21 cellular contexts compared by ENCODE assay signal in the genomic region with DNA sequence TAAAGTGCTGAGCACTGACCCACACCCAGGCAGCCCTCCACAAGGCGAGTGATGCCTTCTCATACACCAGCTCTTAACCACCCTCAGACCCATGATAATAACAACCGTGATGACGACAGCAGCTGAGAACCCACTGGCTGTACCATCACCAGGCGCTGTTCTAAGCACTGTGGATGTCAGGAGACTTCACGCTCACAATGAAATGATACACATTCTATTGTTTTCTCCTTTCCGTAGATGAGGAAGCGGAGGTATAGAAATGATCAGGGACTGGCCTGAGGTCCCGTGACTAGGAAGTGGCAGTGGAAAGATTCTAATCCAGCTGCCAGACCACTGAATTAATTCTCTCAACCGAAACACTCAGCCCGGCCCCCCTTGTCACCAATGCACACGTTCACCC. TPM values are rescaled to one million over a fixed set of nuclear protein-coding genes. Genes with fewer than 3 reads are reported as not detected.
DNase-seq lines count a peak whose midpoint lies in the region; ATAC-seq, FAIRE-seq and TF ChIP-seq lines count a peak whose summit lies in the region.
"Had no signal": no experiment of that assay in that cellular context is flagged by ENCODE, and none has a peak within 500 bp of the region (broad histone marks: within the 10 kb centered on the region; RNA-seq: fewer than 3 reads in every experiment).

No MANE protein-coding gene starts in this region.

- no TSS peak for BruUV-seq in HepG2 (replicated peaks; lab: Mats Ljungman, UMichigan)

- H3K27me3 Mint-ChIP-seq in endothelial cell (ENCODE audit: unreplicated experiment) (peaks cover 15% of the 10 kb centered on the region), glutamatergic neuron (ENCODE audit: unreplicated experiment) (peaks cover 12% of the 10 kb centered on the region)

- H3K4me2 ChIP-seq in HepG2 (ENCODE audit: low read depth, low read length) (no peak overlapping the region), osteoblast (ENCODE audit: insufficient read depth, low read length) (no peak overlapping the region)
- H3K4me2 ChIP-seq: BLaER1 had no signal

- in situ Hi-C loops in HepG2 (cut with HindIII; ENCODE audit: extremely low pct_ligation_motif_present, low pct_unique_long_range_greater_than_20kb) = no loop called here

- H3K4me1 Mint-ChIP-seq in endothelial cell (ENCODE audit: unreplicated experiment) (peaks cover 40% of the 10 kb centered on the region), glutamatergic neuron (ENCODE audit: low read depth, unreplicated experiment) (peaks cover 13% of the 10 kb centered on the region)

- ATAC-seq in HepG2 = no peak
- no peak for ATAC-seq in right lobe of liver
- ATAC-seq in GM18502 (IDR thresholded peaks at IDR 0.05; ENCODE audit: poor library complexity, unreplicated experiment) = no peak
- ATAC-seq: CD8-positive, alpha-beta T cell had no signal

- H4K20me1 ChIP-seq in HepG2 (ENCODE audit: insufficient read depth, low read length) = no peaks in the 10 kb centered on the region
- H4K20me1 ChIP-seq in osteoblast (ENCODE audit: insufficient read depth, low read length) = peaks cover 9% of the 10 kb centered on the region

- H3K27ac Mint-ChIP-seq in endothelial cell (ENCODE audit: unreplicated experiment) (peak overlapping the region; percentile 24), glutamatergic neuron (ENCODE audit: unreplicated experiment) (no peak overlapping the region)
- H3K27ac Mint-ChIP-seq: B cell; CD4-positive, CD25-positive, alpha-beta regulatory T cell; CD8-positive, alpha-beta T cell; HFFc6 had no signal

- CTCF ChIA-PET in HepG2 (lab: Yijun Ruan, JAX; ENCODE audit: low intra/inter-chr PET ratio, low total read pairs) = no interaction called here

- POLR2A ChIA-PET in HepG2 (lab: Yijun Ruan, JAX) = no interaction called here

- no peak for TF ChIP-seq POLR2A in HepG2 (IDR thresholded peaks at IDR 0.05; ENCODE audit: insufficient read depth in 1 of 2, low read depth in 2 of 2, low read length in 2 of 2)
- TF ChIP-seq POLR2A in right lobe of liver (IDR thresholded peaks at IDR 0.05) = no peak

- TF ChIP-seq RAD21 in HepG2 (CRISPR knock-in tag; IDR thresholded peaks at IDR 0.05) = no peak

- H3K27ac ChIP-seq in HepG2 (ENCODE audit: extremely low read length, insufficient read depth, low read length) = no peak overlapping the region
- H3K27ac ChIP-seq in right lobe of liver = no peak overlapping the region
- H3K27ac ChIP-seq in osteoblast (ENCODE audit: low read depth, low read length) = no peak overlapping the region
- H3K27ac ChIP-seq: 22Rv1, BLaER1, C4-2B had no signal

- FAIRE-seq in HepG2 (lab: Jason Lieb, UNC) = no peak
- FAIRE-seq: A204.1, GM12891, H54 had no signal

- peaks cover 0 to 18% of the 10 kb centered on the region in 2 experiments; a peak in 3 of 5 replicates for H3K27me3 ChIP-seq in HepG2 (ENCODE audit: control insufficient read depth in 1 of 2, insufficient read depth in 2 of 2, low read length in 2 of 2)
- H3K27me3 ChIP-seq in right lobe of liver = no peaks in the 10 kb centered on the region
- H3K27me3 ChIP-seq in osteoblast (ENCODE audit: insufficient read depth, low read length) = no peaks in the 10 kb centered on the region

- peaks cover 11% of the 10 kb centered on the region for H3K9me3 Mint-ChIP-seq in endothelial cell (ENCODE audit: unreplicated experiment)
- H3K9me3 Mint-ChIP-seq in glutamatergic neuron (ENCODE audit: unreplicated experiment) = peaks cover 9% of the 10 kb centered on the region
- H3K9me3 Mint-ChIP-seq: CD4-positive, CD25-positive, alpha-beta regulatory T cell had no signal

- no peak for TF ChIP-seq EP300 in HepG2 (IDR thresholded peaks at IDR 0.05; ENCODE audit: low read depth in 2 of 2, low read length in 2 of 2)
- no peak for TF ChIP-seq EP300 in HepG2 (CRISPR knock-in tag; IDR thresholded peaks at IDR 0.05; ENCODE audit: borderline replicate concordance)

- no peaks in the 10 kb centered on the region for H3K36me3 ChIP-seq in HepG2 (replicated peaks in 1 of 2; ENCODE audit: control insufficient read depth in 1 of 2, insufficient read depth in 2 of 2, low read length in 2 of 2)
- H3K36me3 ChIP-seq in right lobe of liver = no peaks in the 10 kb centered on the region
- H3K36me3 ChIP-seq in osteoblast (ENCODE audit: insufficient read depth, low read length) = peaks cover 9% of the 10 kb centered on the region
- H3K36me3 ChIP-seq: BLaER1, HAP-1 had no signal

- H3K9me3 ChIP-seq in HepG2 (ENCODE audit: low read length) (no peaks in the 10 kb centered on the region), right lobe of liver (no peaks in the 10 kb centered on the region), osteoblast (ENCODE audit: low read depth, low read length) (peaks cover 13% of the 10 kb centered on the region)
- H3K9me3 ChIP-seq: BLaER1, Caco-2, HAP-1 had no signal

- H3K79me2 ChIP-seq in HepG2 (ENCODE audit: insufficient read depth, low read length) (no peaks in the 10 kb centered on the region), osteoblast (ENCODE audit: insufficient read depth, low read length) (no peaks in the 10 kb centered on the region)

- H3K36me3 Mint-ChIP-seq in endothelial cell (ENCODE audit: low read depth, unreplicated experiment) (peaks cover 32% of the 10 kb centered on the region), glutamatergic neuron (ENCODE audit: unreplicated experiment) (peaks cover 20% of the 10 kb centered on the region)
- H3K36me3 Mint-ChIP-seq: CD4-positive, CD25-positive, alpha-beta regulatory T cell; CD8-positive, alpha-beta T cell had no signal

- intact Hi-C loops in HepG2 (cut with micrococcal nuclease; ENCODE audit: unreplicated experiment) (no loop called here), right lobe of liver (cut with DNase I) (no loop called here)

- 50% methylated on average over 7 of the region's 11 CpGs for WGBS in HepG2 (ENCODE audit: low lambda C conversion rate)
- 77% methylated on average over 10 of the region's 11 CpGs for WGBS in right lobe of liver (ENCODE audit: insufficient coverage, low coverage, low lambda C conversion rate, missing lambda C conversion rate)

- no peak overlapping the region for H3K9ac ChIP-seq in HepG2 (ENCODE audit: insufficient read depth, low read depth, low read length)
- H3K9ac ChIP-seq: BLaER1 had no signal

- H2AFZ ChIP-seq in HepG2 (ENCODE audit: low read length) (no peak overlapping the region), osteoblast (ENCODE audit: low read length) (no peak overlapping the region)

- H3K4me1 ChIP-seq in HepG2 (ENCODE audit: insufficient read depth, low read length) (no peaks in the 10 kb centered on the region), right lobe of liver (no peaks in the 10 kb centered on the region), osteoblast (ENCODE audit: insufficient read depth, low read length) (peaks cover 8% of the 10 kb centered on the region)
- H3K4me1 ChIP-seq: Caco-2 had no signal

- DNase-seq in HepG2 (ENCODE audit: low spot score) = no peak
- DNase-seq in right lobe of liver = no peak
- no peak for DNase-seq in endothelial cell (ENCODE audit: low spot score)
- peak; percentile 64 for DNase-seq in osteoblast (ENCODE audit: insufficient read length, low spot score, missing footprints)
- DNase-seq in glutamatergic neuron = no peak
- DNase-seq: Caco-2; CD4-positive, CD25-positive, alpha-beta regulatory T cell; CD8-positive, alpha-beta T cell; DMS79; GF-D8; GOT3; HFFc6 had no signal

- H3K4me3 Mint-ChIP-seq in endothelial cell (ENCODE audit: unreplicated experiment) = no peak overlapping the region
- H3K4me3 Mint-ChIP-seq in glutamatergic neuron (ENCODE audit: unreplicated experiment) = no peak overlapping the region
- H3K4me3 Mint-ChIP-seq: B cell; CD4-positive, CD25-positive, alpha-beta regulatory T cell; CD8-positive, alpha-beta T cell; HFFc6 had no signal

- H3K4me3 ChIP-seq in HepG2 (replicated peaks in 1 of 3; ENCODE audit: insufficient read depth in 1 of 3, low read depth in 2 of 3, low read length in 3 of 3) (no peak overlapping the region), right lobe of liver (no peak overlapping the region), osteoblast (ENCODE audit: insufficient read depth, low read length) (no peak overlapping the region)
- H3K4me3 ChIP-seq: BLaER1, HAP-1 had no signal

- TF ChIP-seq CTCF in HepG2 (CRISPR knock-in tag; IDR thresholded peaks at IDR 0.05) (no peak), right lobe of liver (IDR thresholded peaks at IDR 0.05) (no peak), endothelial cell (IDR thresholded peaks at IDR 0.05; ENCODE audit: unreplicated experiment) (no peak), osteoblast (IDR thresholded peaks at IDR 0.05; ENCODE audit: extremely low read depth, low read depth, low read length) (no peak), glutamatergic neuron (IDR thresholded peaks at IDR 0.05; ENCODE audit: partially characterized antibody, unreplicated experiment) (no peak)

TF ChIP-seq in HepG2, 621 proteins besides CTCF, POLR2A, EP300 and RAD21 (continues in another document):
- TF ChIP-seq CREB1 (IDR thresholded peaks at IDR 0.05) = 0 out of 2 replicates have a peak, but pooled peaks have one; percentile 25
- TF ChIP-seq CREB1 (CRISPR knock-in tag; IDR thresholded peaks at IDR 0.05) = no peak

RNA-seq across cellular contexts. Expression of gene SDC3, which starts 32.6 kb away (rescaled TPM):
- total RNA-seq in HepG2 (2016; rRNA removed; fragmentation: Illumina TruSeq; extraction: Trizol) (0.18 and 0.49 TPM in 2 replicates), right lobe of liver (10 to 100 TPM; 13.8 to 45.7 (median 16.2) TPM), endothelial cell (ENCODE audit: unreplicated experiment) (51.3 TPM), osteoblast (38.0 and 39.8 TPM in 2 replicates), glutamatergic neuron (ENCODE audit: unreplicated experiment) (41.7 TPM)
- total RNA-seq in HepG2 (2016; cell fraction: cytosol; rRNA removed; fragmentation: Illumina TruSeq; extraction: Trizol; ENCODE audit: low read depth) = 0.10 and 0.26 TPM in 2 replicates
- 0.25 and 0.61 TPM in 2 replicates for total RNA-seq in HepG2 (2016; cell fraction: insoluble cytoplasmic fraction; rRNA removed; fragmentation: Illumina TruSeq; extraction: Trizol)
- 0.24 and 0.40 TPM in 2 replicates for total RNA-seq in HepG2 (2016; cell fraction: membrane; rRNA removed; fragmentation: Illumina TruSeq; extraction: Trizol)
- total RNA-seq in HepG2 (2016; cell fraction: nucleus; rRNA removed; fragmentation: Illumina TruSeq; extraction: Trizol) = 0.47 and 0.78 TPM in 2 replicates
- polyA plus RNA-seq in HepG2 (2011; rRNA removed) = 0.84 and 0.85 TPM in 2 replicates
- 0.64 and 0.74 TPM in 2 replicates for polyA plus RNA-seq in HepG2 (2011; cell fraction: cytosol; rRNA removed)
- 1.3 and 1.4 TPM in 2 replicates for polyA plus RNA-seq in HepG2 (2011; cell fraction: nucleus; rRNA removed)
- polyA plus RNA-seq in HepG2 (2012) = 0.98 and 2.3 TPM in 2 replicates
- 0.11 and 0.24 TPM in 2 replicates for polyA plus RNA-seq in HepG2 (2016; cell fraction: cytosol; fragmentation: Illumina TruSeq; extraction: Trizol; ENCODE audit: low read depth)
- 0.69 and 0.96 TPM in 2 replicates for polyA plus RNA-seq in HepG2 (2016; cell fraction: insoluble cytoplasmic fraction; fragmentation: Illumina TruSeq; extraction: Trizol; ENCODE audit: low read depth)
- polyA plus RNA-seq in HepG2 (2016; cell fraction: membrane; fragmentation: Illumina TruSeq; extraction: Trizol; ENCODE audit: low read depth) = 0.35 and 0.79 TPM in 2 replicates
- polyA plus RNA-seq in HepG2 (2016; cell fraction: nucleus; fragmentation: Illumina TruSeq; extraction: Trizol; ENCODE audit: insufficient read depth, low read depth) = 1.5 and 1.7 TPM in 2 replicates
- polyA minus RNA-seq in HepG2 (2011; rRNA and poly(A)+ RNA removed; ENCODE audit: low replicate concordance) = 1.8 and 6.1 TPM in 2 replicates
- polyA minus RNA-seq in HepG2 (2011; cell fraction: cytosol; rRNA and poly(A)+ RNA removed) = 0.89 and 2.0 TPM in 2 replicates
- 0.37 and 0.77 TPM in 2 replicates for polyA minus RNA-seq in HepG2 (2011; cell fraction: nucleus; rRNA and poly(A)+ RNA removed)
- total RNA-seq: CD8-positive, alpha-beta T cell had no signal
- polyA plus RNA-seq: CD4-positive, CD25-positive, alpha-beta regulatory T cell had no signal

Comparison
In these comparisons a context has a peak if more than half of its experiments do, and no peak if none do; other contexts are left out.
1. RNA of gene SDC3, which starts 32.6 kb away (total RNA-seq): 51.3 TPM in endothelial cell (single experiment), 41.7 TPM in glutamatergic neuron (single experiment), 38.0 to 39.8 TPM in osteoblast and 13.8 to 45.7 TPM in right lobe of liver; 0.10 to 0.78 TPM in HepG2; every median in the first group is over 4 times any median in the second.